ENCODE assay signal across 15 cellular contexts in genomic region chr9:132973713-132974112, GRCh38. TPM values are rescaled to one million over a fixed set of nuclear protein-coding genes. Genes with fewer than 3 reads are reported as not detected.
A peak's percentile ranks its signal among the peaks of the same experiment; 100 is the strongest.
DNase-seq lines count a peak whose midpoint lies in the region; ATAC-seq and TF ChIP-seq lines count a peak whose summit lies in the region.
"Had no signal": no experiment of that assay in that cellular context is flagged by ENCODE, and none has a peak within 500 bp of the region (broad histone marks: within the 10 kb centered on the region; RNA-seq: fewer than 3 reads in every experiment).

No MANE protein-coding gene starts in this region.

- intact Hi-C loops in uterus (cut with DNase I; ENCODE audit: low total_unique reads) = no loop called here

- DNase-seq in DMS 273 (lab: John Stamatoyannopoulos, UW; ENCODE audit: unreplicated experiment) (peak; percentile 46), DMS 273 treated with DMSO at 0.1 percent for 48 hours (lab: John Stamatoyannopoulos, UW) (no peak), ELR (ENCODE audit: low read depth) (peak; percentile 52), OCI-M1 (lab: John Stamatoyannopoulos, UW) (peak; percentile 30), epithelial cell of esophagus (ENCODE audit: low read depth) (peak; percentile 26), uterus (no peak), glutamatergic neuron (no peak)
- DNase-seq: activated naive CD4-positive, alpha-beta T cell; cortex of kidney; hippocampal formation; NCI-H1436 treated with DMSO at 0.1 percent for 48 hours had no signal

- peaks cover 1% of the 10 kb centered on the region for H3K9me3 Mint-ChIP-seq in glutamatergic neuron (ENCODE audit: unreplicated experiment)

- no peaks in the 10 kb centered on the region for H3K36me3 ChIP-seq in uterus

- no peak overlapping the region for H3K4me3 ChIP-seq in epithelial cell of esophagus (ENCODE audit: low read length)
- H3K4me3 ChIP-seq in uterus = no peak overlapping the region

- no peaks in the 10 kb centered on the region for H3K4me1 ChIP-seq in uterus

- H3K27me3 Mint-ChIP-seq in glutamatergic neuron (ENCODE audit: unreplicated experiment) = peaks cover 10% of the 10 kb centered on the region

- TF ChIP-seq CTCF in epithelial cell of esophagus (IDR thresholded peaks at IDR 0.05; ENCODE audit: insufficient read depth, low read depth, low read length, missing control alignments) (no peak), uterus (IDR thresholded peaks at IDR 0.05) (no peak), glutamatergic neuron (IDR thresholded peaks at IDR 0.05; ENCODE audit: partially characterized antibody, unreplicated experiment) (no peak)

- H3K9me3 ChIP-seq in uterus = no peaks in the 10 kb centered on the region

- TF ChIP-seq POLR2A in uterus (IDR thresholded peaks at IDR 0.05) = no peak

- no peak overlapping the region for H3K4me3 Mint-ChIP-seq in glutamatergic neuron (ENCODE audit: unreplicated experiment)

- H3K36me3 Mint-ChIP-seq in glutamatergic neuron (ENCODE audit: unreplicated experiment) = no peaks in the 10 kb centered on the region

- no peak overlapping the region for H3K27ac Mint-ChIP-seq in glutamatergic neuron (ENCODE audit: unreplicated experiment)

- peaks cover 0 to 12% of the 10 kb centered on the region in 2 donors for H3K27me3 ChIP-seq in uterus

- no peak for ATAC-seq in GM21528 (IDR thresholded peaks at IDR 0.05; ENCODE audit: low FRiP score, unreplicated experiment)

- H3K4me1 Mint-ChIP-seq in glutamatergic neuron (ENCODE audit: low read depth, unreplicated experiment) = no peaks in the 10 kb centered on the region

- no peak overlapping the region for H3K27ac ChIP-seq in uterus
- H3K27ac ChIP-seq: 22Rv1 had no signal

RNA-seq across cellular contexts. Expression of gene GFI1B, which starts 4.8 kb away (rescaled TPM):
- total RNA-seq in uterus (under 1 TPM in 1 of 4 donors, not detected in 3; 0.14 TPM), glutamatergic neuron (ENCODE audit: unreplicated experiment) (not detected)
- total RNA-seq: mesenteric fat pad, posterior vena cava had no signal

RNA-seq across cellular contexts. Expression of gene TSC1, which starts 29.3 kb away (rescaled TPM):
- total RNA-seq in uterus (10 to 100 TPM; 29.7 to 55.3 (median 44.0) TPM), glutamatergic neuron (ENCODE audit: unreplicated experiment) (89.3 TPM)

RNA-seq across cellular contexts. Expression of gene GTF3C5, which starts 57.1 kb away (rescaled TPM):
- total RNA-seq in uterus (10 to 100 TPM; 26.6 to 52.8 (median 37.1) TPM), glutamatergic neuron (ENCODE audit: unreplicated experiment) (95.2 TPM)

Comparison
In these comparisons a context has a peak if more than half of its experiments do, and no peak if none do; other contexts are left out.
1. DNase-seq: peak in DMS 273 (single experiment), ELR (single experiment), OCI-M1 (single experiment) and epithelial cell of esophagus (single experiment); none in DMS 273 treated with DMSO at 0.1 percent for 48 hours (single experiment), uterus (0 of 2) and glutamatergic neuron (single experiment).